In the genomic region with DNA sequence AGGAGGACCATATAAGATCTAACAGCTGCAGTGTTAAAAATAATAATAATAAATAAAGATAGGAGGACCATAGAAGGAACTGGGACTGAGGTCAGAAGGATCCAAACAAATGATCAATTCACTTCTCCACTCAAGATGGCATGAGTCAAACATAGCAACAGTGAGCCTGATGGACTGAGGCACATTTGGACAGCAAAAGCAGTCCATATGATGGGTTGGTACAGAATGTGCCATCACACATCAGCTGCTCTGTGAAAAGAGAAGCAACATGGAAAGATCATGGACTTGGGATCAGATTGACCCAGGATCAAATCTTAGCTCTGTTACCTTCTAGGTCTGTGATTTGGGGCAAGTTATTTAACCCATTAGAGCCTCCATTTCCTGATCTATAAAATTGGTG, we compare ENCODE assay signal across 27 cellular contexts.
"Had no signal": no experiment of that assay in that cellular context is flagged by ENCODE, and none has a peak within 500 bp of the region (broad histone marks: within the 10 kb centered on the region; RNA-seq: fewer than 3 reads in every experiment).

No MANE protein-coding gene starts in this region.

- H3K36me3 Mint-ChIP-seq: activated naive CD4-positive, alpha-beta T cell treated with anti-CD3 and anti-CD28 coated beads, Interleukin-2, amount 50 U/mL, for 24 hours; mesothelial cell of epicardium; naive thymus-derived CD4-positive, alpha-beta T cell had no signal

- H3K27me3 ChIP-seq: adrenal gland, body of pancreas, cardiac muscle cell, colonic mucosa, gastroesophageal sphincter, hepatocyte, ovary, right lobe of liver, stomach, thyroid gland, upper lobe of right lung had no signal

- H3K27me3 Mint-ChIP-seq: activated CD4-positive, alpha-beta T cell treated with anti-CD3 and anti-CD28 coated beads, Interleukin-2, amount 10 ng/mL, durations not matched to agents 7 days and 5 days; activated naive CD4-positive, alpha-beta T cell treated with anti-CD3 and anti-CD28 coated beads, Interleukin-2, amount 50 U/mL, for 24 hours; naive thymus-derived CD4-positive, alpha-beta T cell; progenitor cell of endocrine pancreas had no signal

- H3K36me3 ChIP-seq: adrenal gland, cardiac muscle cell, colonic mucosa, gastroesophageal sphincter, ovary, right lobe of liver, stomach, thyroid gland, upper lobe of right lung had no signal

- H3K4me3 Mint-ChIP-seq: activated CD4-positive, alpha-beta T cell treated with anti-CD3 and anti-CD28 coated beads, Interleukin-2, amount 10 ng/mL, durations not matched to agents 7 days and 5 days; activated naive CD4-positive, alpha-beta T cell treated with anti-CD3 and anti-CD28 coated beads, Interleukin-2, amount 50 U/mL, for 24 hours; activated T-helper 1 cell treated with anti-CD3 and anti-CD28 coated beads, Interleukin-12 subunit alpha, Interleukin-12 subunit beta, Interleukin-2, Interleukin-4 antibody, amounts not matched to agents 30 ng/mL and 10 ng/mL and 1 ng/mL, durations not matched to agents 14 hours and 24 hours and 36 hours; mesothelial cell of epicardium; naive thymus-derived CD4-positive, alpha-beta T cell had no signal

- ATAC-seq: body of pancreas; gastroesophageal sphincter; left colon; naive thymus-derived CD4-positive, alpha-beta T cell; right lobe of liver; upper lobe of right lung had no signal

- H3K9me3 Mint-ChIP-seq: activated CD4-positive, alpha-beta T cell treated with anti-CD3 and anti-CD28 coated beads, Interleukin-2, amount 10 ng/mL, durations not matched to agents 7 days and 5 days; activated naive CD4-positive, alpha-beta T cell treated with anti-CD3 and anti-CD28 coated beads, Interleukin-2, amount 50 U/mL, for 24 hours; activated T-helper 1 cell treated with anti-CD3 and anti-CD28 coated beads, Interleukin-12 subunit alpha, Interleukin-12 subunit beta, Interleukin-2, Interleukin-4 antibody, amounts not matched to agents 30 ng/mL and 10 ng/mL and 1 ng/mL, durations not matched to agents 14 hours and 24 hours and 36 hours; mesothelial cell of epicardium had no signal

- H3K27ac Mint-ChIP-seq: activated CD4-positive, alpha-beta T cell treated with anti-CD3 and anti-CD28 coated beads, Interleukin-2, amount 10 ng/mL, durations not matched to agents 7 days and 5 days; activated naive CD4-positive, alpha-beta T cell treated with anti-CD3 and anti-CD28 coated beads, Interleukin-2, amount 50 U/mL, for 24 hours; activated T-helper 1 cell treated with anti-CD3 and anti-CD28 coated beads, Interleukin-12 subunit alpha, Interleukin-12 subunit beta, Interleukin-2, Interleukin-4 antibody, amounts not matched to agents 30 ng/mL and 10 ng/mL and 1 ng/mL, durations not matched to agents 14 hours and 24 hours and 36 hours; mesothelial cell of epicardium; naive thymus-derived CD4-positive, alpha-beta T cell; progenitor cell of endocrine pancreas had no signal

- H3K4me1 Mint-ChIP-seq: activated CD4-positive, alpha-beta T cell treated with anti-CD3 and anti-CD28 coated beads, Interleukin-2, amount 10 ng/mL, durations not matched to agents 7 days and 5 days; activated naive CD4-positive, alpha-beta T cell treated with anti-CD3 and anti-CD28 coated beads, Interleukin-2, amount 50 U/mL, for 24 hours; mesothelial cell of epicardium; naive thymus-derived CD4-positive, alpha-beta T cell had no signal

- DNase-seq: activated CD4-positive, alpha-beta T cell treated with anti-CD3 and anti-CD28 coated beads, Interleukin-2, amount 10 ng/mL, durations not matched to agents 7 days and 5 days; activated CD4-positive, CD25-positive, alpha-beta regulatory T cell treated with anti-CD3 and anti-CD28 coated beads, Interleukin-2, amount 50 U/mL, for 72 hours; activated gamma-delta T cell; activated T-cell treated with anti-CD3 and anti-CD28 coated beads, Interleukin-2, amount 50 U/mL, for 1 hour; adrenal gland; aorta; body of pancreas; cerebellar nuclear complex; colonic mucosa; effector CD8-positive, alpha-beta T cell; kidney; left colon; naive thymus-derived CD4-positive, alpha-beta T cell; ovary; right lobe of liver; stimulated activated CD4-positive, alpha-beta T cell treated with anti-CD3 and anti-CD28 coated beads, Interleukin-2, amount 100 ng/mL, for 48 hours; stomach; T-helper 2 cell; thyroid gland; upper lobe of right lung had no signal

- H3K4me3 ChIP-seq: adrenal gland, body of pancreas, cardiac muscle cell, colonic mucosa, gastroesophageal sphincter, hepatocyte, ovary, right lobe of liver, stomach, thyroid gland, upper lobe of right lung had no signal
